In the genomic region with DNA sequence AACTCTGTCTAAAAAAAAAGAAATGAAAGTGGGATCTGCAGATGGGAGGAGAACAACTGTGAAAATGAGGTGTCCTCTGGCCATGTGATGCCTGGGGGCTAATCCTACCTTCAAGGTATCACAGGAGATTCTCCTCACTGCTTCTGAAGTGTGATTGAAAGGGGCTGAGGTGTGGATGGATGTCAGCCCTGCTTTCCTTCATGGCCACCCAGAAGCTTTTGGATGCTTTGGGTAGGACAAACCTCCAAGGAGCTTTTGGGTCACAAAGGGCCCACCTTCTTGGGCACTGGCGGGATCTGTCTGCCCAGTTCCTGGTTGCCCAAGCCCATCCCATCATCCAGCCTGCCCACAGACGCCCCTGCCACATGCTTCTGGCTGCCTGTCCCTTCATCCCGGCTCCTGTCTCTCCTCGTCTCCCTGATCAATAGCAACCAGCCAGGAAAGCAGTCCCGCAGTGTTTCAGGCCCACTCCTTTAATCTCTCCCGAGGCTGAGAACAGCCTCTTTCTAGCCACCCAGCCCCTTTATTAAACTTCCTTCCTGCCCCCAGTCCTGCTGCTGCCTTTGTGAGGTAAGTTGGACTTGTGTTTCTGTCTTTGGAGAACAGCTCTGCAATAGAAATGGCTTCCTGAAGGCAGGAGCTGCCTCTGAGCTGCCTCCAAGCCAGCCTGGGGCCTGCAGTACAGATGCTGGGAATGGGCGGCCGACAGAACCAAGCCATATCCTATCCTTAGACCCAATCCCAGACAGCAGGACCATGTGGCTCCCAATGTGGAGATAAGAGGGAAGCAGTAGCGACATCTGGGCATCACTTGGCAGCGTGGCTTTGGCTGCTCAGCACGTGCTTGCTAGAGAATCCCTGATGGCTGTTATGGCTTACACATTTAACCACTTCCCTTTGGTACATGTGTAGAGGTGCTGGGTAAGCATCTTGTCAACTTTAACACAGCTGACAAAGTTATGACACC, we compare ENCODE assay signal across 8 cellular contexts.
DNase-seq lines count a peak whose midpoint lies in the region; ATAC-seq and TF ChIP-seq lines count a peak whose summit lies in the region.
"Had no signal": no experiment of that assay in that cellular context is flagged by ENCODE, and none has a peak within 500 bp of the region (broad histone marks: within the 10 kb centered on the region; RNA-seq: fewer than 3 reads in every experiment).

No MANE protein-coding gene starts in this region.

- H3K18ac ChIP-seq in IMR-90 (ENCODE audit: low read depth, low read length) = no peak overlapping the region

- no peaks in the 10 kb centered on the region for H4K20me1 ChIP-seq in IMR-90 (ENCODE audit: insufficient read depth, low read length)

- CTCF ChIA-PET in IMR-90 (lab: Yijun Ruan, JAX) = no interaction called here
- CTCF ChIA-PET in activated CD4-positive, alpha-beta T cell treated with anti-CD3 and anti-CD28 coated beads, Interleukin-2, amount 10 ng/mL, durations not matched to agents 7 days and 5 days (lab: Charles Lee) = interaction anchor here (0.8 to 1.7 kb wide), 2 partner anchors 11 to 97 kb away, joined by 3 to 5 read pairs; no protein-coding TSS in a partner anchor

- H3K4me3 ChIP-seq in IMR-90 (ENCODE audit: insufficient read depth, low read depth, low read length) (no peak overlapping the region), esophagus squamous epithelium (no peak overlapping the region)

- H2BK15ac ChIP-seq in IMR-90 (ENCODE audit: low read depth, low read length) = peak overlapping the region; percentile 78; the same call in 1 of the 3 replicates

- peak overlapping the region; percentile 11; the same call in 1 of the 2 replicates for H3K23ac ChIP-seq in IMR-90 (ENCODE audit: low read depth, low read length)

- H3K36me3 ChIP-seq in IMR-90 (ENCODE audit: control insufficient read depth, insufficient read depth, low read length) (no peaks in the 10 kb centered on the region), esophagus squamous epithelium (no peaks in the 10 kb centered on the region)

- peak overlapping the region; percentile 72 for H2AK5ac ChIP-seq in IMR-90 (ENCODE audit: low read depth, low read length)

- H3K14ac ChIP-seq in IMR-90 (replicated peaks; ENCODE audit: low read depth, low read length) = 0 out of 2 replicates have a peak overlapping the region, but pooled peaks have one; percentile 18

- no peak overlapping the region for H3K4me2 ChIP-seq in IMR-90 (ENCODE audit: low read depth, low read length)

- H3K36me3 Mint-ChIP-seq in activated CD4-positive, alpha-beta T cell treated with anti-CD3 and anti-CD28 coated beads, Interleukin-2, amount 10 ng/mL, durations not matched to agents 7 days and 5 days (ENCODE audit: low read depth) = peaks cover 26% of the 10 kb centered on the region

- peak overlapping the region; percentile 25; the same call in 1 of the 2 replicates for H4K5ac ChIP-seq in IMR-90 (ENCODE audit: low read depth, low read length)

- no peaks in the 10 kb centered on the region for H3K27me3 ChIP-seq in IMR-90 (ENCODE audit: control insufficient read depth, insufficient read depth, low read length)
- no peaks in the 10 kb centered on the region for H3K27me3 ChIP-seq in esophagus squamous epithelium

- no peak overlapping the region for H3K4me3 Mint-ChIP-seq in activated CD4-positive, alpha-beta T cell treated with anti-CD3 and anti-CD28 coated beads, Interleukin-2, amount 10 ng/mL, durations not matched to agents 7 days and 5 days

- peaks cover 2% of the 10 kb centered on the region for H3K27me3 Mint-ChIP-seq in activated CD4-positive, alpha-beta T cell treated with anti-CD3 and anti-CD28 coated beads, Interleukin-2, amount 10 ng/mL, durations not matched to agents 7 days and 5 days

- dilution Hi-C loops in IMR-90 (cut with HindIII; ENCODE audit: low sequenced_read_pairs, unreplicated experiment) = no loop called here

- H3K27ac Mint-ChIP-seq in activated CD4-positive, alpha-beta T cell treated with anti-CD3 and anti-CD28 coated beads, Interleukin-2, amount 10 ng/mL, durations not matched to agents 7 days and 5 days = peak overlapping the region; percentile 32

- no peak overlapping the region for H2AK9ac ChIP-seq in IMR-90 (replicated peaks; ENCODE audit: low read depth, low read length, poor library complexity)

- no peak for DNase-seq in IMR-90
- peak; percentile 52 for DNase-seq in activated CD4-positive, alpha-beta T cell treated with anti-CD3 and anti-CD28 coated beads, Interleukin-2, amount 10 ng/mL, durations not matched to agents 7 days and 5 days
- peak; percentile 76 for DNase-seq in cardiac septum (ENCODE audit: low spot score)
- DNase-seq in stimulated activated CD4-positive, alpha-beta T cell treated with anti-CD3 and anti-CD28 coated beads, Interleukin-4, amount 100 ng/mL, for 1 hour = peak; percentile 21
- DNase-seq in esophagus squamous epithelium (lab: John Stamatoyannopoulos, UW) = no peak
- no peak for DNase-seq in LoVo (ENCODE audit: low spot score)
- DNase-seq: amniotic stem cell had no signal

- H3K4me1 ChIP-seq in IMR-90 (ENCODE audit: control insufficient read depth, insufficient read depth, low read length) = peaks cover 48% of the 10 kb centered on the region
- peaks cover 40 to 98% (median 70%) of the 10 kb centered on the region in 3 donors for H3K4me1 ChIP-seq in esophagus squamous epithelium

- H3K4ac ChIP-seq in IMR-90 (ENCODE audit: low read depth, low read length) = peak overlapping the region; percentile 57

- no peak overlapping the region for H3K9ac ChIP-seq in IMR-90 (ENCODE audit: low read depth, low read length)

- peak overlapping the region; percentile 29; the same call in 1 of the 2 replicates for H2BK120ac ChIP-seq in IMR-90 (ENCODE audit: low read depth, low read length)

- WGBS in IMR-90 (ENCODE audit: extremely low coverage in 2 of 2, insufficient read length in 1 of 2), 2 experiments = 92% methylated on average over 2 of the region's 11 CpGs; no CpG with 5 or more reads in 1 of the 2 experiments
- WGBS in esophagus squamous epithelium, 2 donors = 71 to 83% methylated on average over 8 to 9 of the region's 11 CpGs

- H3K27ac ChIP-seq in IMR-90 (ENCODE audit: insufficient read depth, low read length) = no peak overlapping the region
- H3K27ac ChIP-seq in esophagus squamous epithelium = peak overlapping the region in 2 of 4 donors; percentile 30 to 49

- H2AFZ ChIP-seq in IMR-90 (replicated peaks; ENCODE audit: low read length, poor library complexity) = peak overlapping the region; percentile 7

- H3K9me3 ChIP-seq in IMR-90 (ENCODE audit: control insufficient read depth, insufficient read depth, low read length) (no peaks in the 10 kb centered on the region), esophagus squamous epithelium (no peaks in the 10 kb centered on the region)

- TF ChIP-seq POLR2A in IMR-90 (IDR thresholded peaks at IDR 0.05; ENCODE audit: low read depth, low read length) = no peak
- no peak for TF ChIP-seq POLR2A in esophagus squamous epithelium (IDR thresholded peaks at IDR 0.05)

- intact Hi-C loops in IMR-90 (cut with micrococcal nuclease) = no loop called here
- intact Hi-C loops in cardiac septum (cut with DNase I) = no loop called here
- intact Hi-C loops in esophagus squamous epithelium (cut with DNase I) = no loop called here

- ATAC-seq in IMR-90 (ENCODE audit: low read depth) = no peak
- no peak for ATAC-seq in GM18868 (IDR thresholded peaks at IDR 0.05; ENCODE audit: unreplicated experiment)

- POLR2A ChIA-PET in IMR-90 (lab: Charles Lee; ENCODE audit: unreplicated experiment) = no interaction called here
- POLR2A ChIA-PET in activated CD4-positive, alpha-beta T cell treated with anti-CD3 and anti-CD28 coated beads, Interleukin-2, amount 10 ng/mL, durations not matched to agents 7 days and 5 days (lab: Charles Lee) = no interaction called here

- peaks cover 5% of the 10 kb centered on the region for H3K9me3 Mint-ChIP-seq in activated CD4-positive, alpha-beta T cell treated with anti-CD3 and anti-CD28 coated beads, Interleukin-2, amount 10 ng/mL, durations not matched to agents 7 days and 5 days

- peaks cover 45% of the 10 kb centered on the region for H3K4me1 Mint-ChIP-seq in activated CD4-positive, alpha-beta T cell treated with anti-CD3 and anti-CD28 coated beads, Interleukin-2, amount 10 ng/mL, durations not matched to agents 7 days and 5 days

- TF ChIP-seq CTCF in IMR-90 (conservative IDR thresholded peaks at IDR 0.05; ENCODE audit: low read depth, low read length) = no peak
- no peak for TF ChIP-seq CTCF in esophagus squamous epithelium (IDR thresholded peaks at IDR 0.05)

- in situ Hi-C loops in IMR-90 (cut with MboI; ENCODE audit: low sequenced_read_pairs) = no loop called here

- H4K91ac ChIP-seq in IMR-90 (ENCODE audit: insufficient read depth, low read depth, low read length) = peak overlapping the region; percentile 59

- no peak overlapping the region for H2BK5ac ChIP-seq in IMR-90 (ENCODE audit: low read depth, low read length, poor library complexity, severe bottlenecking)

- peak overlapping the region; percentile 54; the same call in 1 of the 2 replicates for H2BK20ac ChIP-seq in IMR-90 (ENCODE audit: low read depth, low read length)

- BruUV-seq in IMR-90 (replicated peaks; lab: Mats Ljungman, UMichigan) = no TSS peak

- H3K56ac ChIP-seq in IMR-90 (ENCODE audit: extremely low read depth, insufficient read depth, low read length) = no peak overlapping the region

- peak overlapping the region in 1 of 2 experiments; percentile 57; a peak in 2 of 4 replicates for H4K8ac ChIP-seq in IMR-90 (ENCODE audit: low read depth in 2 of 2, low read length in 2 of 2)

- H3K79me1 ChIP-seq in IMR-90 (ENCODE audit: low read depth in 1 of 2, low read length in 2 of 2) = peaks cover 0 to 39% of the 10 kb centered on the region in 2 experiments; a peak in 2 of 4 replicates

- TF ChIP-seq RAD21 in IMR-90 (IDR thresholded peaks at IDR 0.05; ENCODE audit: low read length) = no peak

- peaks cover 32% of the 10 kb centered on the region for H3K9me1 ChIP-seq in IMR-90 (ENCODE audit: insufficient read depth, low read length)

TF ChIP-seq in IMR-90, 13 proteins besides CTCF, POLR2A, EP300 and RAD21:
- no peak for TF ChIP-seq CEBPB (IDR thresholded peaks at IDR 0.05; ENCODE audit: low read depth, low read length)
- no peak for TF ChIP-seq SMC3 (IDR thresholded peaks at IDR 0.05; ENCODE audit: low read depth, low read length)
- TF ChIP-seq USF2 (IDR thresholded peaks at IDR 0.05; ENCODE audit: low read depth, low read length) = no peak
TF ChIP-seq in IMR-90: peak in this region for 0.

Comparison
In these comparisons a context has a peak if more than half of its experiments do, and no peak if none do; other contexts are left out.
1. DNase-seq: peak in activated CD4-positive, alpha-beta T cell treated with anti-CD3 and anti-CD28 coated beads, Interleukin-2, amount 10 ng/mL, durations not matched to agents 7 days and 5 days (single experiment), cardiac septum (single experiment) and stimulated activated CD4-positive, alpha-beta T cell treated with anti-CD3 and anti-CD28 coated beads, Interleukin-4, amount 100 ng/mL, for 1 hour (single experiment); none in IMR-90 (single experiment), esophagus squamous epithelium (single experiment) and LoVo (single experiment).